Comparison of ENCODE assay signal across 1 cellular context in the genomic region with DNA sequence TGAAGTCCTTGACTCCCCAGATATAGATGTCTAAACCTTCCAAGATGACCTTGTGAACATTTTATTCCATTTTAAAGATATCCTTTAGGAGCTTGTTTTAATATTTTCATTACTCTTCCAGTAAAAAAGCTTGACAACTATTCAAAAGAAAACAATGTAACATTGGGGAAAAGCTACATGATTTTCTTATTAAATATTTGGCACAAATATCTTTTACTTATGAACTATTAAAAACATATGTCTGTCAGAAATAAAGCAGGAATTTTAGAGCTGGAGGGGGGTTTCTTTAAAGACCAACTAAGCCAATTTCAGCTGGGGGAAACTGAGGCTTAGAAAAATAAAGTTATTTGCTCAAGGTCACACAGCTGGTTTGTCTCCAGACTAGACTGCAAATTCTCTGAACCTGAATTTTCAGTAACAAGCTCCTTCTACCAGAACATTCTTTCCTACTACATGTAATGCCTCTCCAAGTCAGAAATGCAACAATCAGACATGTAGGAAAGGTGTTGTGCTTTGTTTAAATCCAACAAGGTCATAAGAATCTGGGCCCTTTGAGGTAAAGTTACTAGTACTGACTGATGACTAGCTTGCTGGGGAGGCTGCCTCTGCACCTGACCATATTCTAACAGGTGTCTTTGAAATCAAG.
A peak's percentile ranks its signal among the peaks of the same experiment; 100 is the strongest.
TF ChIP-seq lines count a peak whose summit lies in the region.

No MANE protein-coding gene starts in this region.

TF ChIP-seq in SK-N-SH, 30 proteins besides CTCF, POLR2A, EP300 and RAD21:
- TF ChIP-seq NFIC (IDR thresholded peaks at IDR 0.05; ENCODE audit: borderline replicate concordance) (peak; percentile 8; the same call in 1 of the 2 replicates), TCF12 (IDR thresholded peaks at IDR 0.05) (peak; percentile 68), MXI1 (IDR thresholded peaks at IDR 0.05; ENCODE audit: low read depth, low read length) (no peak)
